In the genomic region with DNA sequence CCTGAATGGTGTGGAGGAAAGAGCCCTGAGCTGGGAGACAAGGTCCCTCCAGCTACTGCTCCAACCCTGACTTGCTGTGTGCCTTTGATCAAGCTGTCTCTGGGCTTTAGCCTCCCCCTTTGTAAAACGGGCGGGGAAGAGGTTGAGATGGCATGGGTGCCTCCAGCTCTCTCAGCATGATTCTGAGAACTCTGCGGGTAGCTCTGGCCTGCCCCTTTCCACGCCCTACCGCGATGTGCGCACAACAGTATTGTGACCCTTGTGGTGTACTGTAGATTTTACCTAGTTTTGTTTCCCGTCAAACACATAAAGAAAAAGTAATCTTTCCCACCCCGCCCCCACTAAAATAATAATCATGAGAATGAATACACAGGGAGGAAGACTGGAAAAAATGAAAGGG, we compare ENCODE assay signal across 1 cellular context.
TF ChIP-seq lines count a peak whose summit lies in the region.

No MANE protein-coding gene starts in this region.

TF ChIP-seq in K562, 482 proteins besides CTCF, POLR2A, EP300 and RAD21 (continued from another document):
- TF ChIP-seq KAT7 (CRISPR knock-in tag; IDR thresholded peaks at IDR 0.05; ENCODE audit: borderline replicate concordance) (no peak), ZNF830 (CRISPR knock-in tag; IDR thresholded peaks at IDR 0.05) (no peak)
- TF ChIP-seq, protein P1, sequence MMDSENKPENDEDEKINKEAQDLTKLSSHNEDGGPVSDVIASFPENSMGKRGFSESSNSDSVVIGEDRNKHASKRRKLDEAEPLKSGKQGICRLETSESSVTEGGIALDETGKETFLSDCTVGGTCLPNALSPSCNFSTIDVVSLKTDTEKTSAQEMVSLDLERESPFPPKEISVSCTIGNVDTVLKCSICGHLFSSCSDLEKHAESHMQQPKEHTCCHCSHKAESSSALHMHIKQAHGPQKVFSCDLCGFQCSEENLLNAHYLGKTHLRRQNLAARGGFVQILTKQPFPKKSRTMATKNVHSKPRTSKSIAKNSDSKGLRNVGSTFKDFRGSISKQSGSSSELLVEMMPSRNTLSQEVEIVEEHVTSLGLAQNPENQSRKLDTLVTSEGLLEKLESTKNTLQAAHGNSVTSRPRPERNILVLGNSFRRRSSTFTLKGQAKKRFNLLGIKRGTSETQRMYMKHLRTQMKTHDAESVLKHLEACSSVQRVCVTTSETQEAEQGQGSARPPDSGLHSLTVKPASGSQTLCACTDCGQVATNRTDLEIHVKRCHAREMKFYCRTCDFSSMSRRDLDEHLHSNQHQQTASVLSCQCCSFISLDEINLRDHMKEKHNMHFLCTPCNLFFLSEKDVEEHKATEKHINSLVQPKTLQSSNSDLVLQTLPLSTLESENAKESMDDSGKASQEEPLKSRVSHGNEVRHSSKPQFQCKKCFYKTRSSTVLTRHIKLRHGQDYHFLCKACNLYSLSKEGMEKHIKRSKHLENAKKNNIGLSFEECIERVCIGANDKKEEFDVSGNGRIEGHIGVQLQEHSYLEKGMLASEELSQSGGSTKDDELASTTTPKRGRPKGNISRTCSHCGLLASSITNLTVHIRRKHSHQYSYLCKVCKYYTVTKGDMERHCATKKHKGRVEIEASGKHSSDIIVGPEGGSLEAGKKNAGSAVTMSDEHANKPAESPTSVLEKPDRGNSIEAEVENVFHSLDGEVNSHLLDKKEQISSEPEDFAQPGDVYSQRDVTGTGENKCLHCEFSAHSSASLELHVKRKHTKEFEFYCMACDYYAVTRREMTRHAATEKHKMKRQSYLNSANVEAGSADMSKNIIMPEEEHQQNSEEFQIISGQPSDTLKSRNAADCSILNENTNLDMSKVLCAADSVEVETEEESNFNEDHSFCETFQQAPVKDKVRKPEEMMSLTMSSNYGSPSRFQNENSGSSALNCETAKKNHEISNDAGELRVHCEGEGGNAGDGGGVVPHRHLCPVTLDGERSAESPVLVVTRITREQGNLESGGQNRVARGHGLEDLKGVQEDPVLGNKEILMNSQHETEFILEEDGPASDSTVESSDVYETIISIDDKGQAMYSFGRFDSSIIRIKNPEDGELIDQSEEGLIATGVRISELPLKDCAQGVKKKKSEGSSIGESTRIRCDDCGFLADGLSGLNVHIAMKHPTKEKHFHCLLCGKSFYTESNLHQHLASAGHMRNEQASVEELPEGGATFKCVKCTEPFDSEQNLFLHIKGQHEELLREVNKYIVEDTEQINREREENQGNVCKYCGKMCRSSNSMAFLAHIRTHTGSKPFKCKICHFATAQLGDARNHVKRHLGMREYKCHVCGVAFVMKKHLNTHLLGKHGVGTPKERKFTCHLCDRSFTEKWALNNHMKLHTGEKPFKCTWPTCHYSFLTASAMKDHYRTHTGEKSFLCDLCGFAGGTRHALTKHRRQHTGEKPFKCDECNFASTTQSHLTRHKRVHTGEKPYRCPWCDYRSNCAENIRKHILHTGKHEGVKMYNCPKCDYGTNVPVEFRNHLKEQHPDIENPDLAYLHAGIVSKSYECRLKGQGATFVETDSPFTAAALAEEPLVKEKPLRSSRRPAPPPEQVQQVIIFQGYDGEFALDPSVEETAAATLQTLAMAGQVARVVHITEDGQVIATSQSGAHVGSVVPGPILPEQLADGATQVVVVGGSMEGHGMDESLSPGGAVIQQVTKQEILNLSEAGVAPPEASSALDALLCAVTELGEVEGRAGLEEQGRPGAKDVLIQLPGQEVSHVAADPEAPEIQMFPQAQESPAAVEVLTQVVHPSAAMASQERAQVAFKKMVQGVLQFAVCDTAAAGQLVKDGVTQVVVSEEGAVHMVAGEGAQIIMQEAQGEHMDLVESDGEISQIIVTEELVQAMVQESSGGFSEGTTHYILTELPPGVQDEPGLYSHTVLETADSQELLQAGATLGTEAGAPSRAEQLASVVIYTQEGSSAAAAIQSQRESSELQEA (IDR thresholded peaks at IDR 0.05; ENCODE audit: low read depth): peak; percentile 80
- TF ChIP-seq, protein P2, sequence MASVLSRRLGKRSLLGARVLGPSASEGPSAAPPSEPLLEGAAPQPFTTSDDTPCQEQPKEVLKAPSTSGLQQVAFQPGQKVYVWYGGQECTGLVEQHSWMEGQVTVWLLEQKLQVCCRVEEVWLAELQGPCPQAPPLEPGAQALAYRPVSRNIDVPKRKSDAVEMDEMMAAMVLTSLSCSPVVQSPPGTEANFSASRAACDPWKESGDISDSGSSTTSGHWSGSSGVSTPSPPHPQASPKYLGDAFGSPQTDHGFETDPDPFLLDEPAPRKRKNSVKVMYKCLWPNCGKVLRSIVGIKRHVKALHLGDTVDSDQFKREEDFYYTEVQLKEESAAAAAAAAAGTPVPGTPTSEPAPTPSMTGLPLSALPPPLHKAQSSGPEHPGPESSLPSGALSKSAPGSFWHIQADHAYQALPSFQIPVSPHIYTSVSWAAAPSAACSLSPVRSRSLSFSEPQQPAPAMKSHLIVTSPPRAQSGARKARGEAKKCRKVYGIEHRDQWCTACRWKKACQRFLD (CRISPR knock-in tag; IDR thresholded peaks at IDR 0.05): no peak
TF ChIP-seq in K562: peak in this region for 1.
